13 cellular contexts compared by ENCODE assay signal in genomic region chr6:149323925-149324324, GRCh38. TPM values are rescaled to one million over a fixed set of nuclear protein-coding genes. Genes with fewer than 3 reads are reported as not detected.
DNase-seq lines count a peak whose midpoint lies in the region; ATAC-seq and TF ChIP-seq lines count a peak whose summit lies in the region.
"Had no signal": no experiment of that assay in that cellular context is flagged by ENCODE, and none has a peak within 500 bp of the region (broad histone marks: within the 10 kb centered on the region; RNA-seq: fewer than 3 reads in every experiment).

No MANE protein-coding gene starts in this region.

- DNase-seq in activated CD4-positive, alpha-beta T cell treated with anti-CD3 and anti-CD28 coated beads, Interleukin-2, amount 10 ng/mL, durations not matched to agents 24 days and 14 days: peak; percentile 47
- DNase-seq in activated CD4-positive, alpha-beta T cell treated with anti-CD3 and anti-CD28 coated beads for 48 hours: no peak
- DNase-seq in HFFc6: no peak
- no peak for DNase-seq in activated naive CD4-positive, alpha-beta T cell treated with anti-CD3 and anti-CD28 coated beads, Interleukin-2, amount 50 U/mL, for 72 hours (ENCODE audit: low spot score in 2 of 2)
- no peak for DNase-seq in natural killer cell
- no peak for DNase-seq in inferior parietal cortex (ENCODE audit: extremely low spot score)
- DNase-seq in SKM-1 treated with dmso at 0.1 percent for 144 hours (lab: John Stamatoyannopoulos, UW; ENCODE audit: unreplicated experiment): no peak
- no peak for DNase-seq in NCI-H526 (lab: John Stamatoyannopoulos, UW)
- DNase-seq: central memory CD4-positive, alpha-beta T cell; IMR-90; NCI-H446; PC-9; stimulated activated CD4-positive, alpha-beta T cell treated with anti-CD3 and anti-CD28 coated beads, Interleukin-12 subunit alpha, Interleukin-12 subunit beta, amount 100 ng/mL, for 4 hours had no signal

- peaks cover 65% of the 10 kb centered on the region for H3K4me1 Mint-ChIP-seq in activated CD4-positive, alpha-beta T cell treated with anti-CD3 and anti-CD28 coated beads, Interleukin-2, amount 10 ng/mL, durations not matched to agents 24 days and 14 days
- H3K4me1 Mint-ChIP-seq in HFFc6 (ENCODE audit: low read depth): peaks cover 77% of the 10 kb centered on the region
- H3K4me1 Mint-ChIP-seq in natural killer cell: peaks cover 50 to 61% of the 10 kb centered on the region in 2 donors

- H3K27ac Mint-ChIP-seq in activated CD4-positive, alpha-beta T cell treated with anti-CD3 and anti-CD28 coated beads, Interleukin-2, amount 10 ng/mL, durations not matched to agents 24 days and 14 days: peak overlapping the region; percentile 83
- H3K27ac Mint-ChIP-seq in HFFc6 (peak overlapping the region; percentile 24), natural killer cell (peak overlapping the region; percentile 32 to 56)
- peak overlapping the region; percentile 76 to 86 for H3K27ac Mint-ChIP-seq in activated naive CD4-positive, alpha-beta T cell treated with anti-CD3 and anti-CD28 coated beads, Interleukin-2, amount 50 U/mL, for 72 hours

- H3K27me3 Mint-ChIP-seq in activated CD4-positive, alpha-beta T cell treated with anti-CD3 and anti-CD28 coated beads, Interleukin-2, amount 10 ng/mL, durations not matched to agents 24 days and 14 days: no peaks in the 10 kb centered on the region
- H3K27me3 Mint-ChIP-seq in HFFc6 (ENCODE audit: insufficient read depth) (no peaks in the 10 kb centered on the region; the same call in 1 of the 2 replicates), natural killer cell (ENCODE audit: low read depth in 2 of 2) (no peaks in the 10 kb centered on the region)

- no peaks in the 10 kb centered on the region for H3K9me3 Mint-ChIP-seq in activated CD4-positive, alpha-beta T cell treated with anti-CD3 and anti-CD28 coated beads, Interleukin-2, amount 10 ng/mL, durations not matched to agents 24 days and 14 days
- H3K9me3 Mint-ChIP-seq in HFFc6 (no peaks in the 10 kb centered on the region), natural killer cell (no peaks in the 10 kb centered on the region)
- H3K9me3 Mint-ChIP-seq in activated naive CD4-positive, alpha-beta T cell treated with anti-CD3 and anti-CD28 coated beads, Interleukin-2, amount 50 U/mL, for 72 hours: no peaks in the 10 kb centered on the region

- no peak for ATAC-seq in activated naive CD4-positive, alpha-beta T cell treated with anti-CD3 and anti-CD28 coated beads, Interleukin-2, amount 50 U/mL, for 72 hours
- no peak for ATAC-seq in natural killer cell

- H3K36me3 Mint-ChIP-seq in activated CD4-positive, alpha-beta T cell treated with anti-CD3 and anti-CD28 coated beads, Interleukin-2, amount 10 ng/mL, durations not matched to agents 24 days and 14 days (ENCODE audit: low read depth): peaks cover 60% of the 10 kb centered on the region
- H3K36me3 Mint-ChIP-seq in HFFc6 (ENCODE audit: low read depth) (no peaks in the 10 kb centered on the region), natural killer cell (no peaks in the 10 kb centered on the region)
- peaks cover 0 to 34% of the 10 kb centered on the region in 2 donors for H3K36me3 Mint-ChIP-seq in activated naive CD4-positive, alpha-beta T cell treated with anti-CD3 and anti-CD28 coated beads, Interleukin-2, amount 50 U/mL, for 72 hours

- H3K4me3 Mint-ChIP-seq in activated CD4-positive, alpha-beta T cell treated with anti-CD3 and anti-CD28 coated beads, Interleukin-2, amount 10 ng/mL, durations not matched to agents 24 days and 14 days: peak overlapping the region; percentile 91
- H3K4me3 Mint-ChIP-seq in HFFc6 (no peak overlapping the region), natural killer cell (peak overlapping the region; percentile 8)

- TF ChIP-seq CTCF in HFFc6 (IDR thresholded peaks at IDR 0.05) (no peak), natural killer cell (IDR thresholded peaks at IDR 0.05) (no peak)

- intact Hi-C loops in activated CD4-positive, alpha-beta T cell treated with anti-CD3 and anti-CD28 coated beads, Interleukin-2, amount 10 ng/mL, durations not matched to agents 24 days and 14 days (cut with micrococcal nuclease): no loop called here
- intact Hi-C loops in natural killer cell (cut with micrococcal nuclease): no loop called here

RNA-seq across cellular contexts. Expression of gene TAB2, which starts 6.4 kb away (rescaled TPM):
- 135 and 136 TPM in 2 replicates for total RNA-seq in activated CD4-positive, alpha-beta T cell treated with anti-CD3 and anti-CD28 coated beads, Interleukin-2, amount 10 ng/mL, durations not matched to agents 24 days and 14 days
- total RNA-seq in HFFc6 (2021; fragmentation: NEBNext Ultra II Directional; extraction: Animal tissue kit (Norgen Biotek cat#: 25700)): 10 to 100 TPM; 37.8 to 50.6 (median 44.5) TPM
- 10 to 100 TPM; 88.0 to 98.2 TPM for total RNA-seq in activated naive CD4-positive, alpha-beta T cell treated with anti-CD3 and anti-CD28 coated beads, Interleukin-2, amount 50 U/mL, for 72 hours
- 10 to 100 TPM; 65.7 to 74.9 (median 68.9) TPM for total RNA-seq in natural killer cell

Comparison
In these comparisons a context has a peak if more than half of its experiments do, and no peak if none do; other contexts are left out.
1. H3K27ac Mint-ChIP-seq: peak in every context shown above with its lines; median percentile 83 in activated CD4-positive, alpha-beta T cell treated with anti-CD3 and anti-CD28 coated beads, Interleukin-2, amount 10 ng/mL, durations not matched to agents 24 days and 14 days; 81 in activated naive CD4-positive, alpha-beta T cell treated with anti-CD3 and anti-CD28 coated beads, Interleukin-2, amount 50 U/mL, for 72 hours; 44 in natural killer cell; 24 in HFFc6.